1 cellular context compared by ENCODE assay signal in genomic region chr14:34328178-34328577, GRCh38.
TF ChIP-seq lines count a peak whose summit lies in the region.

No MANE protein-coding gene starts in this region.

TF ChIP-seq in IMR-90, 13 proteins besides CTCF, POLR2A, EP300 and RAD21:
- TF ChIP-seq NFE2L2 (IDR thresholded peaks at IDR 0.05; ENCODE audit: low read depth, low read length): no peak
TF ChIP-seq in IMR-90: peak in this region for 0.
